In genomic region chr1:117370071-117370470, GRCh38 we compare ENCODE assay signal across 1 cellular context.
TF ChIP-seq lines count a peak whose summit lies in the region.

No MANE protein-coding gene starts in this region.

TF ChIP-seq in HepG2, 621 proteins besides CTCF, POLR2A, EP300 and RAD21 (continued from another document):
- no peak for TF ChIP-seq ZNF281 (CRISPR knock-in tag; IDR thresholded peaks at IDR 0.05; ENCODE audit: borderline replicate concordance)
- TF ChIP-seq MTERF4 (CRISPR knock-in tag; IDR thresholded peaks at IDR 0.05), result no peak
- no peak for TF ChIP-seq MATR3 (CRISPR knock-in tag; IDR thresholded peaks at IDR 0.05)
- TF ChIP-seq MIER2 (CRISPR knock-in tag; IDR thresholded peaks at IDR 0.05), result no peak
- TF ChIP-seq DR1 (CRISPR knock-in tag; IDR thresholded peaks at IDR 0.05), result no peak
- no peak for TF ChIP-seq MED13 (CRISPR knock-in tag; IDR thresholded peaks at IDR 0.05)
- TF ChIP-seq HBP1 (CRISPR knock-in tag; IDR thresholded peaks at IDR 0.05; ENCODE audit: low read depth), result no peak
- TF ChIP-seq ZNF569 (CRISPR knock-in tag; IDR thresholded peaks at IDR 0.05; ENCODE audit: borderline replicate concordance), result no peak
TF ChIP-seq in HepG2: peak in this region for 0.
